ENCODE assay signal across 9 cellular contexts in genomic region chr4:86939123-86939522, GRCh38. TPM values are rescaled to one million over a fixed set of nuclear protein-coding genes. Genes with fewer than 3 reads are reported as not detected.
DNase-seq lines count a peak whose midpoint lies in the region; FAIRE-seq and TF ChIP-seq lines count a peak whose summit lies in the region.
"Had no signal": no experiment of that assay in that cellular context is flagged by ENCODE, and none has a peak within 500 bp of the region (broad histone marks: within the 10 kb centered on the region; RNA-seq: fewer than 3 reads in every experiment).

No MANE protein-coding gene starts in this region.

- peak; percentile 29 for DNase-seq in activated CD4-positive, alpha-beta T cell treated with anti-CD3 and anti-CD28 coated beads, Interleukin-2, amount 10 ng/mL, durations not matched to agents 7 days and 5 days
- no peak for DNase-seq in activated CD4-positive, alpha-beta T cell treated with anti-CD3 and anti-CD28 coated beads, Interleukin-2, amount 50 U/mL, for 4 hours
- DNase-seq in activated CD4-positive, alpha-beta memory T cell treated with anti-CD3 and anti-CD28 coated beads for 36 hours = no peak
- no peak for DNase-seq in thyroid gland
- no peak for DNase-seq in urothelium cell line (ENCODE audit: low spot score)
- DNase-seq in NCI-H2107 treated with DMSO at 0.1 percent for 48 hours (lab: John Stamatoyannopoulos, UW; ENCODE audit: unreplicated experiment) = no peak
- DNase-seq in UCSD-AML1 (lab: John Stamatoyannopoulos, UW; ENCODE audit: unreplicated experiment) = no peak
- DNase-seq: retina had no signal

- H3K27me3 Mint-ChIP-seq in activated CD4-positive, alpha-beta T cell treated with anti-CD3 and anti-CD28 coated beads, Interleukin-2, amount 10 ng/mL, durations not matched to agents 7 days and 5 days = no peaks in the 10 kb centered on the region
- H3K27me3 Mint-ChIP-seq in activated CD4-positive, alpha-beta memory T cell treated with anti-CD3 and anti-CD28 coated beads for 36 hours = no peaks in the 10 kb centered on the region

- no peaks in the 10 kb centered on the region for H3K36me3 ChIP-seq in iPS-20b (ENCODE audit: insufficient read depth, low read depth, low read length)
- H3K36me3 ChIP-seq in thyroid gland = no peaks in the 10 kb centered on the region

- no peak for TF ChIP-seq POLR2A in thyroid gland (IDR thresholded peaks at IDR 0.05)

- H3K4me3 ChIP-seq in iPS-20b (ENCODE audit: low read length) = peak overlapping the region; percentile 2; the same call in 1 of the 2 replicates
- H3K4me3 ChIP-seq in thyroid gland (replicated peaks in 1 of 3) = no peak overlapping the region

- peaks cover 30% of the 10 kb centered on the region for H3K4me1 ChIP-seq in iPS-20b (ENCODE audit: insufficient read depth, low read length)
- H3K4me1 ChIP-seq in thyroid gland = peaks cover 36 to 42% of the 10 kb centered on the region in 2 donors

- H3K27ac ChIP-seq in iPS-20b (ENCODE audit: low read length) (no peak overlapping the region), thyroid gland (peak overlapping the region; percentile 39 to 67 (median 60))

- H3K9me3 ChIP-seq in iPS-20b (ENCODE audit: insufficient read depth, low read depth, low read length) (no peaks in the 10 kb centered on the region), thyroid gland (no peaks in the 10 kb centered on the region)

- no peak for TF ChIP-seq CTCF in thyroid gland (IDR thresholded peaks at IDR 0.05)

- peak overlapping the region; percentile 90 for H3K27ac Mint-ChIP-seq in activated CD4-positive, alpha-beta T cell treated with anti-CD3 and anti-CD28 coated beads, Interleukin-2, amount 10 ng/mL, durations not matched to agents 7 days and 5 days
- H3K27ac Mint-ChIP-seq in activated CD4-positive, alpha-beta memory T cell treated with anti-CD3 and anti-CD28 coated beads for 36 hours = peak overlapping the region; percentile 80

- POLR2A ChIA-PET in activated CD4-positive, alpha-beta T cell treated with anti-CD3 and anti-CD28 coated beads, Interleukin-2, amount 10 ng/mL, durations not matched to agents 7 days and 5 days (lab: Charles Lee) = interaction anchor here (1.0 kb wide), 1 partner anchor 67 kb away, joined by 3 read pairs; no protein-coding TSS in a partner anchor
- POLR2A ChIA-PET in activated CD4-positive, alpha-beta memory T cell treated with anti-CD3 and anti-CD28 coated beads for 36 hours (lab: Charles Lee) = interaction anchor here (0.7 to 2.5 kb wide), 6 partner anchors 15 to 134 kb away, joined by 3 to 21 read pairs (median 6); no protein-coding TSS in a partner anchor

- no peak overlapping the region; the same call in 1 of the 2 replicates for H3K9ac ChIP-seq in iPS-20b (ENCODE audit: low read depth, low read length)

- H3K4me1 Mint-ChIP-seq in activated CD4-positive, alpha-beta T cell treated with anti-CD3 and anti-CD28 coated beads, Interleukin-2, amount 10 ng/mL, durations not matched to agents 7 days and 5 days = peaks cover 52% of the 10 kb centered on the region
- H3K4me1 Mint-ChIP-seq in activated CD4-positive, alpha-beta memory T cell treated with anti-CD3 and anti-CD28 coated beads for 36 hours (ENCODE audit: low read depth) = peaks cover 55% of the 10 kb centered on the region

- peak overlapping the region; percentile 63 for H3K4me3 Mint-ChIP-seq in activated CD4-positive, alpha-beta T cell treated with anti-CD3 and anti-CD28 coated beads, Interleukin-2, amount 10 ng/mL, durations not matched to agents 7 days and 5 days
- H3K4me3 Mint-ChIP-seq in activated CD4-positive, alpha-beta memory T cell treated with anti-CD3 and anti-CD28 coated beads for 36 hours = peak overlapping the region; percentile 32

- intact Hi-C loops in activated CD4-positive, alpha-beta memory T cell treated with anti-CD3 and anti-CD28 coated beads for 36 hours (cut with micrococcal nuclease) = loop anchor here (1.0 to 10.0 kb wide), 5 partner anchors 18 to 1443 kb away; partner anchors contain the start of gene HSD17B11
- intact Hi-C loops in thyroid gland (cut with DNase I) = loop anchor here (5.0 kb wide), 1 partner anchor 68 kb away; no protein-coding TSS in a partner anchor

- H3K27me3 ChIP-seq in iPS-20b (ENCODE audit: insufficient read depth, low read length) (no peaks in the 10 kb centered on the region; the same call in 1 of the 2 replicates), thyroid gland (no peaks in the 10 kb centered on the region)

- CTCF ChIA-PET in activated CD4-positive, alpha-beta T cell treated with anti-CD3 and anti-CD28 coated beads, Interleukin-2, amount 10 ng/mL, durations not matched to agents 7 days and 5 days (lab: Charles Lee) = interaction anchor here (1.2 to 2.1 kb wide), 3 partner anchors 17 to 178 kb away, joined by 4 to 9 read pairs (median 6); no protein-coding TSS in a partner anchor
- CTCF ChIA-PET in activated CD4-positive, alpha-beta memory T cell treated with anti-CD3 and anti-CD28 coated beads for 36 hours (lab: Charles Lee) = interaction anchor here (1.0 to 7.0 kb wide), 4 partner anchors 16 to 154 kb away, joined by 4 to 45 read pairs (median 8); no protein-coding TSS in a partner anchor

- no peaks in the 10 kb centered on the region for H3K9me3 Mint-ChIP-seq in activated CD4-positive, alpha-beta T cell treated with anti-CD3 and anti-CD28 coated beads, Interleukin-2, amount 10 ng/mL, durations not matched to agents 7 days and 5 days
- no peaks in the 10 kb centered on the region for H3K9me3 Mint-ChIP-seq in activated CD4-positive, alpha-beta memory T cell treated with anti-CD3 and anti-CD28 coated beads for 36 hours

- peaks cover 18% of the 10 kb centered on the region for H3K36me3 Mint-ChIP-seq in activated CD4-positive, alpha-beta T cell treated with anti-CD3 and anti-CD28 coated beads, Interleukin-2, amount 10 ng/mL, durations not matched to agents 7 days and 5 days (ENCODE audit: low read depth)
- H3K36me3 Mint-ChIP-seq in activated CD4-positive, alpha-beta memory T cell treated with anti-CD3 and anti-CD28 coated beads for 36 hours = peaks cover 3% of the 10 kb centered on the region

- no peak for FAIRE-seq in urothelium cell line (lab: Jason Lieb, UNC)

RNA-seq across cellular contexts. Expression of gene AFF1, which starts 4.3 kb away (rescaled TPM):
- total RNA-seq in activated CD4-positive, alpha-beta T cell treated with anti-CD3 and anti-CD28 coated beads, Interleukin-2, amount 10 ng/mL, durations not matched to agents 7 days and 5 days = 10 to 100 TPM; 71.4 to 74.5 TPM
- total RNA-seq in activated CD4-positive, alpha-beta memory T cell treated with anti-CD3 and anti-CD28 coated beads for 36 hours = 10 to 100 TPM; 46.1 to 50.8 TPM
- total RNA-seq in thyroid gland = 100 to 1,000 TPM; 155 to 238 (median 192) TPM

RNA-seq across cellular contexts. Expression of gene C4orf36, which starts 46.9 kb away (rescaled TPM):
- not detected for total RNA-seq in activated CD4-positive, alpha-beta T cell treated with anti-CD3 and anti-CD28 coated beads, Interleukin-2, amount 10 ng/mL, durations not matched to agents 7 days and 5 days
- total RNA-seq in activated CD4-positive, alpha-beta memory T cell treated with anti-CD3 and anti-CD28 coated beads for 36 hours = under 1 TPM in 1 of 2 experiments, not detected in 1; 0.61 TPM
- total RNA-seq in thyroid gland = 1 to 10 TPM in 3 of 4 donors, not detected in 1; 2.3 to 5.3 (median 3.5) TPM
